ENCODE assay signal across 8 cellular contexts in the genomic region with DNA sequence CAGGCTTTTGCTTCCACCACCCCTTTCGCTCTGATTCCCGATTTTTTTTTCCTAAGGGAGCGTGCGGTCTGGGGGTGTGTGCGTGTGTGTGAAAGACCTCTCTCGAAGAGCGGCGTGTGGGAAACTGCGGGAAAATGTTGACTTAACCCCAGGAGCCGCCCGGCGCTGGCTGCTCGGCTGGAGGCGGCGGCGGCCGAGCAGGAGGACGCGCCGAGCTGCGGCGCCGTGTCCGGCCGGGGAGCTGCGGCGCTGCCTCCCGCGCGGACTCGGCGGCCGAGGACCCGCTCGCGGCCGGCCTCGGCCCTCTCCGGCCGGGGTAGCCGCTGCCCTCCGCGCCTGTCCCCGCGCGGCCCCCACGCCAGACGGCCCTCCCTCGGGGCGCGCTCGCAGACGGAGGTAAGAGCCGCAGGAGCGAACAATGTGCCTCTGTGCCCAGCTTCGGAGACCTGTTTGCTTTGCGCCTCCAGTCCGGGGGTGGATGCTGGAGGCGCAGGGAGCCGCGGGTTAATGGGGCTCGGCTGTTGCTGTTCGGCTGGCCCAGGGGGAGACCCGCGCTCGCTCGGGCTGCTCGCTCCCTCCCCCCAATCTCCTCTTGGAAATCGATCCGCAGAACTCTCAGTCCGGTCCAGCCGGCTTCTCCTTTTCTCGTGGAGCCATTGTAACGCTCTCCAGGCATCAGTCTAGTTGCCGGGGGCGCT. TPM values are rescaled to one million over a fixed set of nuclear protein-coding genes. Genes with fewer than 3 reads are reported as not detected.
DNase-seq lines count a peak whose midpoint lies in the region; ATAC-seq, FAIRE-seq and TF ChIP-seq lines count a peak whose summit lies in the region.

No MANE protein-coding gene starts in this region.

- peak overlapping the region; percentile 39; the same call in 1 of the 2 replicates for H4K8ac ChIP-seq in H1 (ENCODE audit: extremely low read depth, insufficient read depth, low read length)

- H2BK12ac ChIP-seq in H1 (ENCODE audit: low read depth, low read length): no peak overlapping the region

- H3K14ac ChIP-seq in H1 (ENCODE audit: insufficient read length): no peak overlapping the region

- TF ChIP-seq RAD21 in H1 (IDR thresholded peaks at IDR 0.05 in 1 of 2, conservative IDR thresholded peaks at IDR 0.05 in 1 of 2; ENCODE audit: low read depth in 2 of 2, low read length in 2 of 2): no peak

- H3K4me2 ChIP-seq in H1 (ENCODE audit: insufficient read depth in 1 of 2, low read depth in 2 of 2, low read length in 2 of 2): peak overlapping the region; percentile 72 to 89

- peaks cover 5 to 7% of the 10 kb centered on the region in 2 experiments for H4K20me1 ChIP-seq in H1 (replicated peaks in 1 of 2; ENCODE audit: control insufficient read depth in 1 of 2, insufficient read depth in 2 of 2, low read length in 2 of 2)

- no peaks in the 10 kb centered on the region for H3K27me3 ChIP-seq in H1 (replicated peaks in 1 of 4; ENCODE audit: control insufficient read depth in 3 of 4, extremely low read depth in 1 of 4, insufficient read depth in 3 of 4, low read length in 3 of 4)

- H3K4me1 ChIP-seq in H1 (replicated peaks in 1 of 4; ENCODE audit: control insufficient read depth in 3 of 4, insufficient read depth in 4 of 4, low read length in 3 of 4) (peaks cover 0 to 11% (median 1%) of the 10 kb centered on the region in 4 experiments; a peak in 4 of 7 replicates), mesodermal cell (ENCODE audit: control insufficient read depth, insufficient read depth, low read length, poor library complexity, severe bottlenecking) (peaks cover 11% of the 10 kb centered on the region)

- peak overlapping the region; percentile 53 for H3K4ac ChIP-seq in H1 (replicated peaks; ENCODE audit: insufficient read length, low read depth, low read length)

- peaks cover 5 to 60% of the 10 kb centered on the region in 2 experiments for H3K79me2 ChIP-seq in H1 (ENCODE audit: control insufficient read depth in 1 of 2, insufficient read depth in 2 of 2, low read length in 2 of 2)

- no peaks in the 10 kb centered on the region for H3K9me3 Mint-ChIP-seq in activated T-helper 17 cell treated with anti-CD3 and anti-CD28 coated beads, Interleukin-2, amount 50 U/mL, for 72 hours

- H3K4me3 Mint-ChIP-seq in activated T-helper 17 cell treated with anti-CD3 and anti-CD28 coated beads, Interleukin-2, amount 50 U/mL, for 72 hours: no peak overlapping the region

- no peak for ATAC-seq in activated T-helper 17 cell treated with anti-CD3 and anti-CD28 coated beads, Interleukin-2, amount 50 U/mL, for 72 hours (replicated peaks)
- no peak for ATAC-seq in HG03571 (IDR thresholded peaks at IDR 0.05; ENCODE audit: unreplicated experiment)

- H2BK20ac ChIP-seq in H1 (ENCODE audit: low read length): no peak overlapping the region

- POLR2A ChIA-PET in H1 (lab: Charles Lee; ENCODE audit: partially characterized antibody): interaction anchor here (0.5 to 2.4 kb wide), 18 partner anchors 8 to 564 kb away, joined by 3 to 9 read pairs (median 4); no protein-coding TSS in a partner anchor

- H4K5ac ChIP-seq in H1 (ENCODE audit: insufficient read length, low read depth, low read length): peak overlapping the region; percentile 71

- CTCF ChIA-PET in H1 (lab: Charles Lee; ENCODE audit: partially characterized antibody): interaction anchor here (1.2 to 4.3 kb wide), 2 partner anchors 12 to 252 kb away, joined by 4 to 18 read pairs; no protein-coding TSS in a partner anchor

- no peaks in the 10 kb centered on the region for H3K36me3 Mint-ChIP-seq in activated T-helper 17 cell treated with anti-CD3 and anti-CD28 coated beads, Interleukin-2, amount 50 U/mL, for 72 hours (ENCODE audit: low read depth)

- DNase-seq in GM13976 (ENCODE audit: low spot score) (peak; percentile 34), NCI-H2227 (lab: John Stamatoyannopoulos, UW; ENCODE audit: unreplicated experiment) (peak; percentile 44), H1 (ENCODE audit: low read depth in 1 of 2, low spot score in 2 of 2) (peak in 1 of 2 experiments; percentile 64), SIG-M5 (lab: John Stamatoyannopoulos, UW) (no peak), OCI-M2 (lab: John Stamatoyannopoulos, UW; ENCODE audit: unreplicated experiment) (no peak)

- no peak overlapping the region for H2BK120ac ChIP-seq in H1 (replicated peaks; ENCODE audit: low read depth, low read length)

- no peak for TF ChIP-seq EP300 in H1 (IDR thresholded peaks at IDR 0.05; ENCODE audit: borderline replicate concordance in 1 of 2, low read depth in 2 of 2, low read length in 2 of 2)

- peaks cover 21% of the 10 kb centered on the region for H3K27me3 Mint-ChIP-seq in activated T-helper 17 cell treated with anti-CD3 and anti-CD28 coated beads, Interleukin-2, amount 50 U/mL, for 72 hours

- H2BK15ac ChIP-seq in H1 (ENCODE audit: low read length): no peak overlapping the region

- H3K9ac ChIP-seq in H1 (replicated peaks in 1 of 4; ENCODE audit: extremely low read depth in 1 of 4, low read depth in 3 of 4, low read length in 3 of 4): peak overlapping the region; percentile 60 to 94 (median 78)

- no peak overlapping the region for H3K23ac ChIP-seq in H1 (ENCODE audit: insufficient read length)

- H3K56ac ChIP-seq in H1 (replicated peaks; ENCODE audit: insufficient read length, low read depth, low read length): peak overlapping the region; percentile 53

- H3K9me3 ChIP-seq in H1 (ENCODE audit: insufficient read depth in 2 of 2, low read depth in 1 of 2, low read length in 1 of 2): no peaks in the 10 kb centered on the region
- no peaks in the 10 kb centered on the region for H3K9me3 ChIP-seq in mesodermal cell (ENCODE audit: control insufficient read depth, low read length)

- H3K18ac ChIP-seq in H1 (ENCODE audit: extremely low read depth, low read length): peak overlapping the region; percentile 42; the same call in 1 of the 2 replicates

- no peak for FAIRE-seq in H1 (lab: Jason Lieb, UNC)

- no peaks in the 10 kb centered on the region for H3K36me3 ChIP-seq in H1 (ENCODE audit: control insufficient read depth in 2 of 4, insufficient read depth in 4 of 4, low read length in 3 of 4)
- H3K36me3 ChIP-seq in mesodermal cell (ENCODE audit: control insufficient read depth, insufficient read depth, low read length): no peaks in the 10 kb centered on the region

- no peak overlapping the region for H2AFZ ChIP-seq in H1 (ENCODE audit: low read length)

- no peak for TF ChIP-seq POLR2A in H1 (IDR thresholded peaks at IDR 0.05; ENCODE audit: control extremely low read depth in 1 of 2, low read depth in 2 of 2, low read length in 2 of 2)

- H3K27ac Mint-ChIP-seq in activated T-helper 17 cell treated with anti-CD3 and anti-CD28 coated beads, Interleukin-2, amount 50 U/mL, for 72 hours: no peak overlapping the region

- H3K27ac ChIP-seq in H1 (ENCODE audit: low read depth, low read length): peak overlapping the region; percentile 56; the same call in 1 of the 2 replicates
- peak overlapping the region; percentile 92 for H3K27ac ChIP-seq in mesodermal cell (ENCODE audit: low read depth, low read length, severe bottlenecking)

- no peak overlapping the region for H2AK5ac ChIP-seq in H1 (ENCODE audit: low read depth, low read length)

- TF ChIP-seq CTCF in GM13976 (IDR thresholded peaks at IDR 0.05; ENCODE audit: borderline replicate concordance, control extremely low read depth, extremely low read depth, insufficient read depth, missing control alignments): no peak
- no peak; a peak in 1 of 4 replicates for TF ChIP-seq CTCF in H1 (IDR thresholded peaks at IDR 0.05; ENCODE audit: control extremely low read depth in 1 of 3, insufficient read depth in 1 of 3, low read depth in 1 of 3, low read length in 3 of 3)

- H3K23me2 ChIP-seq in H1 (ENCODE audit: low read depth, low read length): peaks cover 18% of the 10 kb centered on the region

- H4K91ac ChIP-seq in H1 (replicated peaks; ENCODE audit: insufficient read length, low read length): peak overlapping the region; percentile 73

- peaks cover 4% of the 10 kb centered on the region for H3K4me1 Mint-ChIP-seq in activated T-helper 17 cell treated with anti-CD3 and anti-CD28 coated beads, Interleukin-2, amount 50 U/mL, for 72 hours

- no peaks in the 10 kb centered on the region for H3K79me1 ChIP-seq in H1 (ENCODE audit: low read depth, low read length)

- H3K4me3 ChIP-seq in H1 (ENCODE audit: extremely low read depth in 1 of 4, insufficient read depth in 2 of 4, low read depth in 3 of 4, low read length in 4 of 4) (peak overlapping the region; percentile 65 to 99 (median 92)), mesodermal cell (ENCODE audit: extremely low read depth, insufficient read depth, low read length, poor library complexity, severe bottlenecking) (peak overlapping the region; percentile 97)

- H2BK5ac ChIP-seq in H1 (ENCODE audit: low read depth, low read length): peak overlapping the region; percentile 88; the same call in 1 of the 2 replicates

- in situ Hi-C loops in GM13976 (cut with MboI; ENCODE audit: low sequenced_read_pairs, unreplicated experiment): no loop called here

- WGBS in H1 (ENCODE audit: extremely low coverage in 1 of 2, insufficient coverage in 1 of 2, insufficient read length in 1 of 2, insufficient replicate concordance in 2 of 2, low coverage in 1 of 2, low lambda C conversion rate in 2 of 2, missing lambda C conversion rate in 1 of 2), 2 experiments: 1% methylated on average over 49 of the region's 76 CpGs; no CpG with 5 or more reads in 1 of the 2 experiments
- 0% methylated on average over 25 to 51 of the region's 76 CpGs for whole genome bisulfite sequencing in mesodermal cell (ENCODE audit: insufficient coverage in 2 of 2), 2 experiments

TF ChIP-seq in H1, 55 proteins besides CTCF, POLR2A, EP300 and RAD21 (continues in another document):
- TF ChIP-seq SP1 (IDR thresholded peaks at IDR 0.05; ENCODE audit: low read depth, low read length) (no peak), TAF7 (optimal IDR thresholded peaks at IDR 0.05; ENCODE audit: borderline replicate concordance, low read depth, low read length) (peak; percentile 8), TEAD4 (IDR thresholded peaks at IDR 0.05; ENCODE audit: low read depth, low read length) (no peak)

RNA-seq across cellular contexts. Expression of gene ADGRL2, which starts 1.2 kb away (rescaled TPM):
- 121 and 124 TPM in 2 replicates for total RNA-seq in H1 (2021; fragmentation: NEBNext Ultra II Directional; extraction: Animal tissue kit (Norgen Biotek cat#: 25700))
- polyA plus RNA-seq in H1 (2011; rRNA removed): 109 and 113 TPM in 2 replicates
- 76.3 TPM for polyA plus RNA-seq in H1 (2011; cell fraction: cytosol; rRNA removed)
- 343 TPM for polyA plus RNA-seq in H1 (2011; cell fraction: nucleus; rRNA removed)
- 78.5 to 110 TPM (median 93.4 TPM) in 4 replicates for polyA plus RNA-seq in H1 (2012, experiment 1 of 2)
- polyA plus RNA-seq in H1 (2012, experiment 2 of 2): 5.7 TPM
- polyA plus RNA-seq in H1 (2013, experiment 1 of 2): 136 TPM
- 133 TPM for polyA plus RNA-seq in H1 (2013, experiment 2 of 2)
- 472 and 787 TPM in 2 replicates for polyA minus RNA-seq in H1 (2011; rRNA and poly(A)+ RNA removed)
- 125 TPM for polyA minus RNA-seq in H1 (2011; cell fraction: cytosol; rRNA and poly(A)+ RNA removed)
- 372 TPM for polyA minus RNA-seq in H1 (2011; cell fraction: nucleus; rRNA and poly(A)+ RNA removed)
- 133 TPM for polyA plus RNA-seq in mesodermal cell (2013, experiment 1 of 2)
- 125 TPM for polyA plus RNA-seq in mesodermal cell (2013, experiment 2 of 2)
- total RNA-seq in activated T-helper 17 cell treated with anti-CD3 and anti-CD28 coated beads, Interleukin-2, amount 50 U/mL, for 72 hours: not detected

Comparison
In these comparisons a context has a peak if more than half of its experiments do, and no peak if none do; other contexts are left out.
1. DNase-seq: peak in GM13976 (single experiment) and NCI-H2227 (single experiment); none in SIG-M5 (single experiment) and OCI-M2 (single experiment).
2. RNA of gene ADGRL2, which starts 1.2 kb away (total RNA-seq): 121 to 124 TPM in H1; not detected in activated T-helper 17 cell treated with anti-CD3 and anti-CD28 coated beads, Interleukin-2, amount 50 U/mL, for 72 hours; every median in the first group is over 100 times any median in the second.